Comparison of ENCODE assay signal across 12 cellular contexts in genomic region chr17:55580596-55581133, GRCh38.
DNase-seq lines count a peak whose midpoint lies in the region; ATAC-seq and TF ChIP-seq lines count a peak whose summit lies in the region.
"Had no signal": no experiment of that assay in that cellular context is flagged by ENCODE, and none has a peak within 500 bp of the region (broad histone marks: within the 10 kb centered on the region; RNA-seq: fewer than 3 reads in every experiment).

No MANE protein-coding gene starts in this region.

- H3K36me3 ChIP-seq in CD4-positive, alpha-beta memory T cell (ENCODE audit: insufficient read depth, low read length) = no peaks in the 10 kb centered on the region
- no peaks in the 10 kb centered on the region for H3K36me3 ChIP-seq in MM.1S (replicated peaks; ENCODE audit: insufficient read depth, low read length)
- H3K36me3 ChIP-seq: thoracic aorta had no signal

- peaks cover 27% of the 10 kb centered on the region for H3K4me1 ChIP-seq in CD4-positive, alpha-beta memory T cell (ENCODE audit: insufficient read depth, low read length)
- peaks cover 4% of the 10 kb centered on the region; the same call in 1 of the 2 replicates for H3K4me1 ChIP-seq in MM.1S (ENCODE audit: low read length)

- H3K9me3 Mint-ChIP-seq in CD4-positive, alpha-beta memory T cell = no peaks in the 10 kb centered on the region
- no peaks in the 10 kb centered on the region for H3K9me3 Mint-ChIP-seq in activated CD8-positive, alpha-beta T cell treated with anti-CD3 and anti-CD28 coated beads for 36 hours

- no peaks in the 10 kb centered on the region for H3K36me3 Mint-ChIP-seq in CD4-positive, alpha-beta memory T cell
- no peaks in the 10 kb centered on the region for H3K36me3 Mint-ChIP-seq in activated CD8-positive, alpha-beta T cell treated with anti-CD3 and anti-CD28 coated beads for 36 hours (ENCODE audit: low read depth)

- TF ChIP-seq CTCF in GM10266 (IDR thresholded peaks at IDR 0.05; ENCODE audit: control insufficient read depth, insufficient read depth, low read depth, missing control alignments) = no peak
- TF ChIP-seq CTCF in MM.1S (IDR thresholded peaks at IDR 0.05; ENCODE audit: low read length) = no peak
- TF ChIP-seq CTCF in activated CD8-positive, alpha-beta T cell treated with anti-CD3 and anti-CD28 coated beads for 36 hours (IDR thresholded peaks at IDR 0.05) = no peak

- intact Hi-C loops in CD4-positive, alpha-beta memory T cell (cut with micrococcal nuclease) = no loop called here
- intact Hi-C loops in activated CD8-positive, alpha-beta T cell treated with anti-CD3 and anti-CD28 coated beads for 36 hours (cut with micrococcal nuclease) = no loop called here

- H3K9ac ChIP-seq in MM.1S (ENCODE audit: low read length) = no peak overlapping the region

- no peaks in the 10 kb centered on the region for H3K9me3 ChIP-seq in CD4-positive, alpha-beta memory T cell (ENCODE audit: control insufficient read depth in 1 of 2, low read length in 2 of 2)
- H3K9me3 ChIP-seq in MM.1S (replicated peaks; ENCODE audit: insufficient read depth, low read length) = no peaks in the 10 kb centered on the region
- H3K9me3 ChIP-seq: thoracic aorta had no signal

- CTCF ChIA-PET in CD4-positive, alpha-beta memory T cell (lab: Charles Lee; ENCODE audit: partially characterized antibody) = interaction anchor here (1.6 kb wide), 1 partner anchor 21 kb away, joined by 6 read pairs; no protein-coding TSS in a partner anchor
- CTCF ChIA-PET in activated CD8-positive, alpha-beta T cell treated with anti-CD3 and anti-CD28 coated beads for 36 hours (lab: Charles Lee) = no interaction called here

- no peak overlapping the region for H3K4me2 ChIP-seq in MM.1S (ENCODE audit: low read depth, low read length)

- H3K9me2 ChIP-seq in MM.1S (replicated peaks; ENCODE audit: insufficient read depth, low read length) = no peaks in the 10 kb centered on the region

- DNase-seq in CD4-positive, alpha-beta memory T cell = no peak
- DNase-seq in GM10266 (ENCODE audit: extremely low spot score) (no peak), MM.1S (no peak), T-helper 9 cell (no peak)
- DNase-seq in activated CD8-positive, alpha-beta T cell treated with anti-CD3 and anti-CD28 coated beads for 36 hours = no peak
- DNase-seq: NCI-H1092, NCI-H82, right cardiac atrium had no signal

- no peaks in the 10 kb centered on the region for H3K27me3 Mint-ChIP-seq in CD4-positive, alpha-beta memory T cell
- no peaks in the 10 kb centered on the region for H3K27me3 Mint-ChIP-seq in activated CD8-positive, alpha-beta T cell treated with anti-CD3 and anti-CD28 coated beads for 36 hours

- H3K4me3 ChIP-seq in CD4-positive, alpha-beta memory T cell (ENCODE audit: low read length in 2 of 2) = no peak overlapping the region
- no peak overlapping the region for H3K4me3 ChIP-seq in MM.1S (ENCODE audit: low read length)
- H3K4me3 ChIP-seq: thoracic aorta had no signal

- H2AFZ ChIP-seq in MM.1S (ENCODE audit: low read length) = no peak overlapping the region

- H3K79me2 ChIP-seq in MM.1S (ENCODE audit: low read length) = no peaks in the 10 kb centered on the region

- ATAC-seq in GM18907 (IDR thresholded peaks at IDR 0.05; ENCODE audit: unreplicated experiment) = peak; percentile 58
- peak; percentile 42 for ATAC-seq in GM21825 (IDR thresholded peaks at IDR 0.05; ENCODE audit: unreplicated experiment)
- ATAC-seq in HG03378 (IDR thresholded peaks at IDR 0.05; ENCODE audit: unreplicated experiment) = peak; percentile 57
- no peak for ATAC-seq in activated CD8-positive, alpha-beta T cell treated with anti-CD3 and anti-CD28 coated beads for 36 hours
- ATAC-seq: right cardiac atrium had no signal

- no peaks in the 10 kb centered on the region for H3K27me3 ChIP-seq in CD4-positive, alpha-beta memory T cell (ENCODE audit: insufficient read depth, low read length)
- no peaks in the 10 kb centered on the region for H3K27me3 ChIP-seq in MM.1S (replicated peaks; ENCODE audit: insufficient read depth, low read length)

- H3K27ac Mint-ChIP-seq in CD4-positive, alpha-beta memory T cell = peak overlapping the region; percentile 5 to 47 (median 11)
- no peak overlapping the region for H3K27ac Mint-ChIP-seq in activated CD8-positive, alpha-beta T cell treated with anti-CD3 and anti-CD28 coated beads for 36 hours

- H3K4me1 Mint-ChIP-seq in CD4-positive, alpha-beta memory T cell = peaks cover 18 to 25% (median 20%) of the 10 kb centered on the region in 4 donors
- H3K4me1 Mint-ChIP-seq in activated CD8-positive, alpha-beta T cell treated with anti-CD3 and anti-CD28 coated beads for 36 hours (ENCODE audit: low read depth) = peaks cover 5% of the 10 kb centered on the region

- peak overlapping the region in 3 of 8 donors; percentile 3 to 56 (median 18) for H3K4me3 Mint-ChIP-seq in CD4-positive, alpha-beta memory T cell
- H3K4me3 Mint-ChIP-seq in activated CD8-positive, alpha-beta T cell treated with anti-CD3 and anti-CD28 coated beads for 36 hours = no peak overlapping the region

- no peak overlapping the region for H3K27ac ChIP-seq in CD4-positive, alpha-beta memory T cell (ENCODE audit: low read depth, low read length)
- H3K27ac ChIP-seq in MM.1S (ENCODE audit: low read length) = no peak overlapping the region
- H3K27ac ChIP-seq: thoracic aorta had no signal

- POLR2A ChIA-PET in CD4-positive, alpha-beta memory T cell (lab: Charles Lee; ENCODE audit: partially characterized antibody) = no interaction called here
- POLR2A ChIA-PET in activated CD8-positive, alpha-beta T cell treated with anti-CD3 and anti-CD28 coated beads for 36 hours (lab: Charles Lee) = no interaction called here

- no peaks in the 10 kb centered on the region for H3F3A ChIP-seq in MM.1S (ENCODE audit: insufficient read depth, low read length)

- no peaks in the 10 kb centered on the region for H4K20me1 ChIP-seq in MM.1S (ENCODE audit: insufficient read depth, low read length)
